8 cellular contexts compared by ENCODE assay signal in the genomic region with DNA sequence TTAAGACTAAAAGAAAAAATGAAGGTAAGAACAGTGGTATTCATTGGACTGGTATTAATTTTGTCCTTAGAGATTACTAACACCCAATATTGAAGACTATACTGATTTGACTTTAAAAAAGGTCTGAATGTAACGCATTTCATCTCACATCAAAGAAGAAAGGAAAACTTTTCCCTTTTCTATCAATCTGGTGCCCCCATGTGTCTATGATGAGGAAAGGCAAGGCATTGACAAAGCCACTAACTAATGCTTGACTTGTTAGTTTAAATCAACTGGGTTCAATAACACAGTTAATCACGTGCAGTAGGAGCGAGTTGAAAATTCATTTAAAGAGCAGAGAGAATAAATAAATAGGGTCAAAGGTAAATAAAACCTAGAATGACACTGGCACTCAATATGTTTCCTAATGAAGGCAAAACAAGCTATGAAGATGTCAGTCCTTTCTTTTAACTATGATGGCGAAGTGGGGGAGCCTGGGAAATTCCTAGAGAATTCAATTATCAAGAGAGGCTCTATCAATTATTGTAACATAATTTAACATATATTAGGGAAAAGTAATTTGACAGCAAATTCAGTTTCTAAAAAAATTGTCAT.
DNase-seq lines count a peak whose midpoint lies in the region; ATAC-seq, FAIRE-seq and TF ChIP-seq lines count a peak whose summit lies in the region.

No MANE protein-coding gene starts in this region.

- no peak overlapping the region for H3K4me2 ChIP-seq in mesenchymal stem cell (ENCODE audit: low read length, poor library complexity, severe bottlenecking)

- no peaks in the 10 kb centered on the region for H3K27me3 ChIP-seq in mesenchymal stem cell (ENCODE audit: control insufficient read depth in 1 of 2, insufficient read depth in 1 of 2, low read length in 2 of 2)

- H3K27ac ChIP-seq in 22Rv1, result no peak overlapping the region
- no peak overlapping the region for H3K27ac ChIP-seq in mesenchymal stem cell (ENCODE audit: low read length, poor library complexity, severe bottlenecking)

- H3K4me3 Mint-ChIP-seq in T-cell, result no peak overlapping the region

- no peak for TF ChIP-seq POLR2A in GM12892 (IDR thresholded peaks at IDR 0.05; ENCODE audit: low read depth, low read length)

- DNase-seq in GM12892 (ENCODE audit: insufficient read length) (no peak), NCI-H446 treated with DMSO at 0.1 percent for 48 hours (lab: John Stamatoyannopoulos, UW) (peak; percentile 10), choroid plexus epithelial cell (ENCODE audit: low read depth) (peak; percentile 69), mesenchymal stem cell (peak; percentile 56), T-cell (no peak), HK-2 (ENCODE audit: unreplicated experiment) (no peak)
- no peak for DNase-seq in activated CD4-positive, alpha-beta T cell treated with anti-CD3 and anti-CD28 coated beads, Interleukin-2, amount 50 U/mL, for 48 hours

- H3K4me3 ChIP-seq in choroid plexus epithelial cell (ENCODE audit: low read depth, low read length) (no peak overlapping the region), mesenchymal stem cell (ENCODE audit: insufficient read depth in 1 of 2, low read depth in 1 of 2, low read length in 2 of 2) (no peak overlapping the region)

- no peak overlapping the region for H4K8ac ChIP-seq in mesenchymal stem cell (ENCODE audit: low read length)

- no peak overlapping the region for H3K9ac ChIP-seq in mesenchymal stem cell (ENCODE audit: low read length)

- 18% methylated on average over 3 of the region's 4 CpGs for WGBS in mesenchymal stem cell

- H3K36me3 Mint-ChIP-seq in T-cell, result peaks cover 28% of the 10 kb centered on the region

- peaks cover 5 to 9% (median 7%) of the 10 kb centered on the region in 3 donors for H3K9me3 Mint-ChIP-seq in T-cell

- CTCF ChIA-PET in T-cell (lab: Charles Lee), result interaction anchor here in 1 of 2 donors (0.5 to 1.2 kb wide), 2 partner anchors 107 to 109 kb away, joined by 3 read pairs; no protein-coding TSS in a partner anchor

- no peak overlapping the region for H2BK15ac ChIP-seq in mesenchymal stem cell (ENCODE audit: low read depth, poor library complexity, severe bottlenecking)

- no peak overlapping the region for H2AFZ ChIP-seq in mesenchymal stem cell (ENCODE audit: low read depth, low read length)

- peaks cover 23 to 34% (median 27%) of the 10 kb centered on the region in 3 donors for H3K4me1 Mint-ChIP-seq in T-cell

- H3K18ac ChIP-seq in mesenchymal stem cell (ENCODE audit: low read depth in 1 of 2, low read length in 2 of 2), result no peak overlapping the region

- no peak for ATAC-seq in T-cell (replicated peaks in 1 of 4)

- H2AK5ac ChIP-seq in mesenchymal stem cell (ENCODE audit: low read length, severe bottlenecking), result no peak overlapping the region

- TF ChIP-seq CTCF in 22Rv1 (IDR thresholded peaks at IDR 0.05) (peak; percentile 83), choroid plexus epithelial cell (conservative IDR thresholded peaks at IDR 0.05; ENCODE audit: low read depth, low read length) (peak; percentile 76)

- H3K36me3 ChIP-seq in mesenchymal stem cell (ENCODE audit: control insufficient read depth in 1 of 2, insufficient read depth in 2 of 2, low read depth in 1 of 2, low read length in 2 of 2), result peaks cover 0 to 10% of the 10 kb centered on the region in 2 experiments

- H3K4me1 ChIP-seq in mesenchymal stem cell (ENCODE audit: control insufficient read depth, insufficient read depth, low read depth, low read length), result no peaks in the 10 kb centered on the region

- H2BK12ac ChIP-seq in mesenchymal stem cell (ENCODE audit: low read length in 2 of 2), result no peak overlapping the region

- H3K79me1 ChIP-seq in mesenchymal stem cell (replicated peaks; ENCODE audit: low read length, poor library complexity, severe bottlenecking), result no peaks in the 10 kb centered on the region

- FAIRE-seq in GM12892 (lab: Jason Lieb, UNC), result peak; percentile 21

- no peak overlapping the region for H2BK5ac ChIP-seq in mesenchymal stem cell (ENCODE audit: low read depth, low read length, poor library complexity, severe bottlenecking)

- no peaks in the 10 kb centered on the region for H3K9me3 ChIP-seq in mesenchymal stem cell (ENCODE audit: control insufficient read depth, low read length)

- H3K23ac ChIP-seq in mesenchymal stem cell (ENCODE audit: low read length in 2 of 2), result no peak overlapping the region

- no peak overlapping the region for H4K91ac ChIP-seq in mesenchymal stem cell (ENCODE audit: low read length)

- no peak overlapping the region for H3K4ac ChIP-seq in mesenchymal stem cell (ENCODE audit: low read depth in 1 of 2, low read length in 2 of 2)

- no peaks in the 10 kb centered on the region for H3K27me3 Mint-ChIP-seq in T-cell

- no peak overlapping the region for H2BK120ac ChIP-seq in mesenchymal stem cell (ENCODE audit: low read depth, low read length)

- POLR2A ChIA-PET in T-cell (lab: Charles Lee), result no interaction called here

- H3K14ac ChIP-seq in mesenchymal stem cell (ENCODE audit: low read length in 2 of 2), result no peak overlapping the region

- no peak overlapping the region for H3K27ac Mint-ChIP-seq in T-cell

Comparison
In these comparisons a context has a peak if more than half of its experiments do, and no peak if none do; other contexts are left out.
1. DNase-seq: peak in NCI-H446 treated with DMSO at 0.1 percent for 48 hours (single experiment), choroid plexus epithelial cell (single experiment) and mesenchymal stem cell (single experiment); none in GM12892 (single experiment), T-cell (0 of 34), HK-2 (single experiment) and activated CD4-positive, alpha-beta T cell treated with anti-CD3 and anti-CD28 coated beads, Interleukin-2, amount 50 U/mL, for 48 hours (0 of 2).